ENCODE assay signal across 14 cellular contexts in the genomic region with DNA sequence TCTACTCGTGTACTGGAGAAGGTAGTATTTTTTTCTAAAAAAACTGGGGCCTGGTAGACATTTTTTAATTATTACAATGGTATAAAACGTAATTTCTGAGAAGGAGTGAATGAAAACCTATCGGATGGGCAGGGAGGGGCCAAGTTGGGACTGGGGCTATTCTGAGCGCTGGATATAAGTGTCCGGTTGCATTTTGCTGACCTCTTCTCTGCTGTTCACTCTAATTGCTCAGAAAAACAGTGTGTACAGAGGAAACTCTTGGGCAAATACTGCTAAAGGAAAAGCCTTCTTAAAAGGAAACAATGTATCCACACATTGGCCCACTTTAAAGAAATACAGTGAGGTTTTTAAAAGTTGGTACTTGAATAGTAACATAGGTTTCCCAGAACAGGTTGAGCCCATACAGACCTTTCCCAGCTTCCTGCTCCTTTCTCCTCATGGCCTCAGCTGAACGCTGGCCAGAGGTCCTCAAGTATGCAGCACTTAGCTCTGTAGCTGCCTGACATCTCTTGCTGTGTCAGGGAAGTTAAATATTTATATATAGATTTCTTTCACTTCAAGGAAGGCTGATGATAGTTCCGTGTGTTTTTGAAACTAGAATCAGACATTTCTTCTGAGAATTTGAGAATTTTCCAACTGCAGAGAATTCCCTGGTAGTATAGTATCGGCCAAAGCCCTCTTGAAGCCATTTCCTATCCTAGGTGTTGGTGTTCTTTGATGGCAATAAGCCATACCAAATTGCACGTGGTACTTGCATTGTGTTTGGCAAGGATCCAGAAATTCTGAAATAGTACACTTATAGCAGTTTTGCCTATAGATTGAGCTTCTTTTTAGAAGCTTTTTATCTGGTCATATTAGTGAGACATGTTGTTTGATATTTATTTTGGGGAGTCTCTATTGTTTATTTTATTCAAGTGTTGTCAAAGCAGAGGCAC.
DNase-seq lines count a peak whose midpoint lies in the region; ATAC-seq, FAIRE-seq and TF ChIP-seq lines count a peak whose summit lies in the region.
"Had no signal": no experiment of that assay in that cellular context is flagged by ENCODE, and none has a peak within 500 bp of the region (broad histone marks: within the 10 kb centered on the region; RNA-seq: fewer than 3 reads in every experiment).

No MANE protein-coding gene starts in this region.

- intact Hi-C loops in K562 (cut with micrococcal nuclease): no loop called here

- no TSS peak for BruUV-seq in K562 (replicated peaks; lab: Mats Ljungman, UMichigan)

- H3K9me1 ChIP-seq in K562 (ENCODE audit: control insufficient read depth, insufficient read depth, low read length): no peaks in the 10 kb centered on the region

- H3K9ac ChIP-seq in K562 (ENCODE audit: insufficient read depth in 1 of 2, low read depth in 2 of 2, low read length in 2 of 2): no peak overlapping the region

- in situ Hi-C loops in K562 (cut with MboI): no loop called here

- no peaks in the 10 kb centered on the region for H3K9me3 ChIP-seq in A549
- H3K9me3 ChIP-seq in K562 (replicated peaks; ENCODE audit: control insufficient read depth, insufficient read depth, low read depth, low read length): no peaks in the 10 kb centered on the region
- no peaks in the 10 kb centered on the region for H3K9me3 ChIP-seq in lung (ENCODE audit: control insufficient read depth in 2 of 2, insufficient read depth in 1 of 2, low read length in 1 of 2)

- 53% methylated on average over 9 of the region's 9 CpGs for WGBS in A549 (ENCODE audit: missing lambda C conversion rate)
- 0% methylated on average over 9 of the region's 9 CpGs for WGBS in K562 (ENCODE audit: insufficient coverage, low coverage, missing lambda C conversion rate)
- WGBS in lung, 2 donors: 46 to 65% methylated on average over 9 of the region's 9 CpGs

- ATAC-seq in A549: no peak
- no peak for ATAC-seq in K562
- ATAC-seq in lung (ENCODE audit: insufficient read depth, low FRiP score): peak; percentile 75
- ATAC-seq in GM18858 (IDR thresholded peaks at IDR 0.05; ENCODE audit: unreplicated experiment): no peak
- ATAC-seq: esophagus mucosa had no signal

- TF ChIP-seq RAD21 in A549 (conservative IDR thresholded peaks at IDR 0.05 in 1 of 2, IDR thresholded peaks at IDR 0.05 in 1 of 2) (no peak), K562 (CRISPR knock-in tag; conservative IDR thresholded peaks at IDR 0.05 in 1 of 2, IDR thresholded peaks at IDR 0.05 in 1 of 2) (no peak)

- H3K36me3 ChIP-seq in K562 (ENCODE audit: control insufficient read depth, insufficient read depth, low read length) (no peaks in the 10 kb centered on the region), lung (ENCODE audit: control insufficient read depth in 2 of 2, insufficient read depth in 2 of 2, low read length in 2 of 2) (no peaks in the 10 kb centered on the region)

- H2AFZ ChIP-seq in K562 (ENCODE audit: low read depth, low read length): no peak overlapping the region

- peak overlapping the region in 1 of 2 experiments; percentile 2; a peak in 1 of 6 replicates for H3K27ac ChIP-seq in A549
- H3K27ac ChIP-seq in K562 (ENCODE audit: extremely low read depth, low read depth, low read length): no peak overlapping the region
- peak overlapping the region in 1 of 2 donors; percentile 35 for H3K27ac ChIP-seq in lung (ENCODE audit: low read depth in 1 of 2, low read length in 1 of 2)

- TF ChIP-seq CTCF in A549 (IDR thresholded peaks at IDR 0.05) (no peak), K562 (IDR thresholded peaks at IDR 0.05 in 2 of 3, conservative IDR thresholded peaks at IDR 0.05 in 1 of 3; ENCODE audit: insufficient read depth in 2 of 3, low read depth in 1 of 3, low read length in 3 of 3) (no peak), lung (IDR thresholded peaks at IDR 0.05; ENCODE audit: control extremely low read depth, extremely low read depth) (no peak)

- no peaks in the 10 kb centered on the region for H3K79me2 ChIP-seq in K562 (ENCODE audit: control insufficient read depth, insufficient read depth, low read length)

- H3K27me3 ChIP-seq in K562 (ENCODE audit: control insufficient read depth in 2 of 2, insufficient read depth in 2 of 2, low read length in 2 of 2) (0 out of 5 replicates have a peak, but pooled peaks cover 0 to 2% of the 10 kb centered on the region in 2 experiments), lung (ENCODE audit: control insufficient read depth, insufficient read depth) (no peaks in the 10 kb centered on the region)

- TF ChIP-seq EP300 in A549 (IDR thresholded peaks at IDR 0.05) (no peak), K562 (IDR thresholded peaks at IDR 0.05; ENCODE audit: low read length) (no peak)

- TF ChIP-seq POLR2A in A549 (IDR thresholded peaks at IDR 0.05; ENCODE audit: low read length) (no peak), K562 (conservative IDR thresholded peaks at IDR 0.05) (no peak)

- FAIRE-seq in A549 (lab: Jason Lieb, UNC) (no peak), K562 (lab: Jason Lieb, UNC) (no peak)

- POLR2A ChIA-PET in A549 (lab: Yijun Ruan, JAX) (no interaction called here), K562 (lab: Yijun Ruan, JAX) (no interaction called here)

- CTCF ChIA-PET in A549 (lab: Yijun Ruan, JAX) (no interaction called here), K562 (lab: Yijun Ruan, JAX; ENCODE audit: low intra/inter-chr PET ratio) (no interaction called here)

- H3K4me2 ChIP-seq in A549 (peak overlapping the region; percentile 14; the same call in 1 of the 3 replicates), K562 (ENCODE audit: insufficient read depth, low read length) (no peak overlapping the region)

- H4K20me1 ChIP-seq in K562 (replicated peaks; ENCODE audit: control insufficient read depth, insufficient read depth, low read length): no peaks in the 10 kb centered on the region

- DNase-seq in A549 (ENCODE audit: low read depth in 1 of 2, low spot score in 1 of 2) (no peak), NCI-H2029 (lab: John Stamatoyannopoulos, UW) (peak; percentile 71), K562 (ENCODE audit: extremely low read depth in 1 of 4, low spot score in 3 of 4) (no peak), lung (ENCODE audit: low spot score) (peak; percentile 59), pons (ENCODE audit: low spot score) (no peak), NAMALWA (ENCODE audit: low spot score) (no peak), RKO (ENCODE audit: low spot score) (no peak)
- DNase-seq: aorta; dermis blood vessel endothelial cell; mesendoderm; stimulated activated CD4-positive, alpha-beta T cell treated with anti-CD3 and anti-CD28 coated beads, Interleukin-12 subunit alpha, Interleukin-12 subunit beta, amount 100 ng/mL, for 4 hours; substantia nigra had no signal

- peaks cover 26% of the 10 kb centered on the region for H3K4me1 ChIP-seq in A549
- H3K4me1 ChIP-seq in K562 (replicated peaks in 1 of 2; ENCODE audit: control insufficient read depth in 2 of 2, insufficient read depth in 2 of 2, low read length in 2 of 2): no peaks in the 10 kb centered on the region
- H3K4me1 ChIP-seq in lung (ENCODE audit: control insufficient read depth in 2 of 2, insufficient read depth in 2 of 2, low read length in 2 of 2): peaks cover 0 to 19% of the 10 kb centered on the region in 2 donors

- no peak overlapping the region for H3K4me3 ChIP-seq in A549
- H3K4me3 ChIP-seq in K562: no peak overlapping the region
- no peak overlapping the region for H3K4me3 ChIP-seq in lung

TF ChIP-seq in A549, 52 proteins besides CTCF, POLR2A, EP300 and RAD21 (continues in another document):
- TF ChIP-seq JUNB (IDR thresholded peaks at IDR 0.05): no peak
- TF ChIP-seq HES2 (IDR thresholded peaks at IDR 0.05): no peak
- no peak for TF ChIP-seq TFCP2L1 (CRISPR knock-in tag; IDR thresholded peaks at IDR 0.05)
- no peak for TF ChIP-seq MAZ (IDR thresholded peaks at IDR 0.05; ENCODE audit: borderline replicate concordance, low read depth, low read length)
- TF ChIP-seq HOXB5 (CRISPR knock-in tag; IDR thresholded peaks at IDR 0.05): no peak
- no peak for TF ChIP-seq ESRRA (IDR thresholded peaks at IDR 0.05; ENCODE audit: borderline replicate concordance, low read length)
- TF ChIP-seq SMC3 (IDR thresholded peaks at IDR 0.05): no peak
- no peak for TF ChIP-seq GATA3 (IDR thresholded peaks at IDR 0.05; ENCODE audit: borderline replicate concordance)
- TF ChIP-seq JUN (IDR thresholded peaks at IDR 0.05): no peak

Comparison
In these comparisons a context has a peak if more than half of its experiments do, and no peak if none do; other contexts are left out.
1. DNase-seq: peak in NCI-H2029 (single experiment) and lung (single experiment); none in A549 (0 of 2), K562 (0 of 4), pons (single experiment), NAMALWA (single experiment) and RKO (single experiment).